In the genomic region with DNA sequence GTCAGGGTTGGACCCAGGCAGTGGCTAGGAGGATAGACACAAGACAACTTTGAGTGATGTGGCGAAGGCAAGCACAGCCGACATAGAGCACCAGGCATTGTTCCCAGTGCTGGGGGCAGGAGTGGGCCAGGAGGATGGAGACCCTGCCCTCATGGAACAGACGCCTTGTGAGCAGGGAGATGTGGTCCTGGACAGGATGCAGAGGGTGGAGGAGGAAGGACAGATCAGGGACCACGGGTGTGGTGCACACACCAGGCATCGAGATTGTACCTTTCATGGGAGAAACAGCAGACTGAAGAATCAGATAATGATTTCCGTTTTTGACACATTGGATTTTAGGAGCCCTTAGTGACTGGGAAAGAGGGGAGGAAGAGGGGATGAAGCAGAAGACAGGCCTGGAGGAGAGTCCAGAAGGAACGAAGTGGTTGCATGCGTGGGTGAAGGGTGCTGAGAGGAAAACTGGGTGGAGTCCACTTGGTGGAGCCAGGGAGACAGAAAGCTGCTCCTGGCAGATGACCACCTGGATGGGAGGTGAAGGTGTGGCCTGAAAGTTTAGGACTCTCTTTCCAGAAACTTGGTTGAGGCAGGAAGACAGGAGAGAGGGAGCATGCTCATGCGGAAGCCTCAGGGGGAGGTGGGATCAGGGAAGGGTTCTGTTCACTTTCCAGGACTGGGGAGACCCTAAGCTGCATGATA, we compare ENCODE assay signal across 18 cellular contexts. TPM values are rescaled to one million over a fixed set of nuclear protein-coding genes. Genes with fewer than 3 reads are reported as not detected.
DNase-seq lines count a peak whose midpoint lies in the region; ATAC-seq, FAIRE-seq and TF ChIP-seq lines count a peak whose summit lies in the region.
"Had no signal": no experiment of that assay in that cellular context is flagged by ENCODE, and none has a peak within 500 bp of the region (broad histone marks: within the 10 kb centered on the region; RNA-seq: fewer than 3 reads in every experiment).

No MANE protein-coding gene starts in this region.

- H3K27me3 ChIP-seq in astrocyte (ENCODE audit: insufficient read depth, low read length), result no peaks in the 10 kb centered on the region
- H3K27me3 ChIP-seq: MG63 had no signal

- no peaks in the 10 kb centered on the region for H3K9me3 Mint-ChIP-seq in activated naive CD4-positive, alpha-beta T cell treated with anti-CD3 and anti-CD28 coated beads, Interleukin-2, amount 50 U/mL, for 24 hours
- no peaks in the 10 kb centered on the region for H3K9me3 Mint-ChIP-seq in astrocyte (ENCODE audit: unreplicated experiment)
- H3K9me3 Mint-ChIP-seq in stimulated activated effector memory CD8-positive, alpha-beta T cell treated with anti-CD3 and anti-CD28 coated beads, Interleukin-12 subunit alpha, Interleukin-12 subunit beta, amount 100 ng/mL, for 72 hours, result no peaks in the 10 kb centered on the region
- H3K9me3 Mint-ChIP-seq: CD4-positive, alpha-beta T cell had no signal

- H3K4me3 ChIP-seq in astrocyte (ENCODE audit: insufficient read depth, low read depth, low read length), result no peak overlapping the region
- H3K4me3 ChIP-seq: MG63 had no signal

- H3K27ac Mint-ChIP-seq in activated naive CD4-positive, alpha-beta T cell treated with anti-CD3 and anti-CD28 coated beads, Interleukin-2, amount 50 U/mL, for 24 hours, result peak overlapping the region; percentile 20
- H3K27ac Mint-ChIP-seq in T-helper 17 cell, result no peak overlapping the region
- peak overlapping the region; percentile 36 for H3K27ac Mint-ChIP-seq in astrocyte (ENCODE audit: unreplicated experiment)
- H3K27ac Mint-ChIP-seq in stimulated activated effector memory CD8-positive, alpha-beta T cell treated with anti-CD3 and anti-CD28 coated beads, Interleukin-12 subunit alpha, Interleukin-12 subunit beta, amount 100 ng/mL, for 72 hours, result peak overlapping the region; percentile 88

- no peak overlapping the region for H3K9ac ChIP-seq in astrocyte (ENCODE audit: low read length)

- no peaks in the 10 kb centered on the region for H3K36me3 ChIP-seq in astrocyte (ENCODE audit: insufficient read depth, low read length)
- H3K36me3 ChIP-seq: MG63 had no signal

- TF ChIP-seq CTCF in astrocyte (IDR thresholded peaks at IDR 0.05; ENCODE audit: insufficient read depth, low read depth, low read length), result no peak

- no peaks in the 10 kb centered on the region for H3K79me2 ChIP-seq in astrocyte (ENCODE audit: insufficient read depth, low read length)

- no peaks in the 10 kb centered on the region for H3K4me1 ChIP-seq in astrocyte (ENCODE audit: insufficient read depth, low read length)

- H3K27ac ChIP-seq in astrocyte (ENCODE audit: low read depth, low read length), result no peak overlapping the region

- H3K4me2 ChIP-seq in astrocyte (ENCODE audit: low read length), result no peak overlapping the region

- no peak for ATAC-seq in T-helper 17 cell
- no peak for ATAC-seq in stimulated activated effector memory CD8-positive, alpha-beta T cell treated with anti-CD3 and anti-CD28 coated beads, Interleukin-12 subunit alpha, Interleukin-12 subunit beta, amount 100 ng/mL, for 72 hours
- ATAC-seq: HepG2 had no signal

- peaks cover 11% of the 10 kb centered on the region for H3K36me3 Mint-ChIP-seq in activated naive CD4-positive, alpha-beta T cell treated with anti-CD3 and anti-CD28 coated beads, Interleukin-2, amount 50 U/mL, for 24 hours
- H3K36me3 Mint-ChIP-seq in T-helper 17 cell (ENCODE audit: low read depth) (peaks cover 4% of the 10 kb centered on the region), astrocyte (ENCODE audit: low read depth, unreplicated experiment) (no peaks in the 10 kb centered on the region)
- H3K36me3 Mint-ChIP-seq in stimulated activated effector memory CD8-positive, alpha-beta T cell treated with anti-CD3 and anti-CD28 coated beads, Interleukin-12 subunit alpha, Interleukin-12 subunit beta, amount 100 ng/mL, for 72 hours, result peaks cover 93% of the 10 kb centered on the region

- no peaks in the 10 kb centered on the region for H4K20me1 ChIP-seq in astrocyte (ENCODE audit: insufficient read depth, low read length)

- no peaks in the 10 kb centered on the region for H3K9me3 ChIP-seq in T-helper 17 cell (ENCODE audit: control insufficient read depth, low read length, poor library complexity, severe bottlenecking)
- no peaks in the 10 kb centered on the region for H3K9me3 ChIP-seq in astrocyte (ENCODE audit: insufficient read depth, low read depth, low read length)
- H3K9me3 ChIP-seq: MG63 had no signal

- H3K4me3 Mint-ChIP-seq in activated naive CD4-positive, alpha-beta T cell treated with anti-CD3 and anti-CD28 coated beads, Interleukin-2, amount 50 U/mL, for 24 hours, result no peak overlapping the region
- peak overlapping the region; percentile 45 for H3K4me3 Mint-ChIP-seq in T-helper 17 cell
- H3K4me3 Mint-ChIP-seq in astrocyte (ENCODE audit: unreplicated experiment), result peak overlapping the region; percentile 58
- H3K4me3 Mint-ChIP-seq in stimulated activated effector memory CD8-positive, alpha-beta T cell treated with anti-CD3 and anti-CD28 coated beads, Interleukin-12 subunit alpha, Interleukin-12 subunit beta, amount 100 ng/mL, for 72 hours, result no peak overlapping the region
- H3K4me3 Mint-ChIP-seq: CD4-positive, alpha-beta T cell had no signal

- FAIRE-seq in astrocyte (lab: Jason Lieb, UNC), result no peak
- FAIRE-seq: HepG2 had no signal

- H3K4me1 Mint-ChIP-seq in activated naive CD4-positive, alpha-beta T cell treated with anti-CD3 and anti-CD28 coated beads, Interleukin-2, amount 50 U/mL, for 24 hours, result peaks cover 8% of the 10 kb centered on the region
- H3K4me1 Mint-ChIP-seq in T-helper 17 cell (peaks cover 21% of the 10 kb centered on the region), astrocyte (ENCODE audit: low read depth, unreplicated experiment) (no peaks in the 10 kb centered on the region)
- H3K4me1 Mint-ChIP-seq in stimulated activated effector memory CD8-positive, alpha-beta T cell treated with anti-CD3 and anti-CD28 coated beads, Interleukin-12 subunit alpha, Interleukin-12 subunit beta, amount 100 ng/mL, for 72 hours, result peaks cover 46% of the 10 kb centered on the region

- H2AFZ ChIP-seq in astrocyte (ENCODE audit: low read depth, low read length), result no peak overlapping the region

- H3K27me3 Mint-ChIP-seq in activated naive CD4-positive, alpha-beta T cell treated with anti-CD3 and anti-CD28 coated beads, Interleukin-2, amount 50 U/mL, for 24 hours, result no peaks in the 10 kb centered on the region
- H3K27me3 Mint-ChIP-seq in T-helper 17 cell (no peaks in the 10 kb centered on the region), astrocyte (ENCODE audit: low read depth, unreplicated experiment) (no peaks in the 10 kb centered on the region)
- H3K27me3 Mint-ChIP-seq: CD4-positive, alpha-beta T cell had no signal

- DNase-seq in activated naive CD4-positive, alpha-beta T cell treated with Interleukin-2 at 50 U/mL for 16 hours, result no peak
- no peak for DNase-seq in T-helper 17 cell
- no peak for DNase-seq in astrocyte (ENCODE audit: low read depth)
- DNase-seq in stimulated activated effector memory CD8-positive, alpha-beta T cell treated with anti-CD3 and anti-CD28 coated beads, Interleukin-12 subunit alpha, Interleukin-12 subunit beta, amount 100 ng/mL, for 72 hours (ENCODE audit: low spot score in 2 of 2), result no peak
- no peak for DNase-seq in glomerular visceral epithelial cell (ENCODE audit: extremely low spot score)
- no peak for DNase-seq in HT-29 (ENCODE audit: low spot score)
- DNase-seq in stimulated activated CD4-positive, alpha-beta T cell treated with anti-CD3 and anti-CD28 coated beads, Interleukin-4, amount 100 ng/mL, for 1 hour, result no peak
- DNase-seq: ACHN; CD4-positive, alpha-beta T cell; GF-D8; MG63; NCI-H1105; NCI-H345; NCI-H526 treated with DMSO at 0.1 percent for 48 hours; RPMI8226 had no signal

RNA-seq across cellular contexts. Expression of a gene that starts 27.9 kb away (rescaled TPM):
- total RNA-seq in T-helper 17 cell, result under 1 TPM in 1 of 2 donors, not detected in 1; 0.16 TPM
- 1.2 and 2.1 TPM in 2 replicates for total RNA-seq in astrocyte
- total RNA-seq in HT-29 (2014; rRNA removed; shearing (Covaris generic)), result 0.26 TPM in 1 of 2 replicates, not detected in the other
- total RNA-seq: OCI-LY7 had no signal

Comparison
In these comparisons a context has a peak if more than half of its experiments do, and no peak if none do; other contexts are left out.
1. H3K4me3 Mint-ChIP-seq: peak in T-helper 17 cell (single experiment) and astrocyte (single experiment); none in activated naive CD4-positive, alpha-beta T cell treated with anti-CD3 and anti-CD28 coated beads, Interleukin-2, amount 50 U/mL, for 24 hours (single experiment) and stimulated activated effector memory CD8-positive, alpha-beta T cell treated with anti-CD3 and anti-CD28 coated beads, Interleukin-12 subunit alpha, Interleukin-12 subunit beta, amount 100 ng/mL, for 72 hours (single experiment).